9 cellular contexts compared by ENCODE assay signal in the genomic region with DNA sequence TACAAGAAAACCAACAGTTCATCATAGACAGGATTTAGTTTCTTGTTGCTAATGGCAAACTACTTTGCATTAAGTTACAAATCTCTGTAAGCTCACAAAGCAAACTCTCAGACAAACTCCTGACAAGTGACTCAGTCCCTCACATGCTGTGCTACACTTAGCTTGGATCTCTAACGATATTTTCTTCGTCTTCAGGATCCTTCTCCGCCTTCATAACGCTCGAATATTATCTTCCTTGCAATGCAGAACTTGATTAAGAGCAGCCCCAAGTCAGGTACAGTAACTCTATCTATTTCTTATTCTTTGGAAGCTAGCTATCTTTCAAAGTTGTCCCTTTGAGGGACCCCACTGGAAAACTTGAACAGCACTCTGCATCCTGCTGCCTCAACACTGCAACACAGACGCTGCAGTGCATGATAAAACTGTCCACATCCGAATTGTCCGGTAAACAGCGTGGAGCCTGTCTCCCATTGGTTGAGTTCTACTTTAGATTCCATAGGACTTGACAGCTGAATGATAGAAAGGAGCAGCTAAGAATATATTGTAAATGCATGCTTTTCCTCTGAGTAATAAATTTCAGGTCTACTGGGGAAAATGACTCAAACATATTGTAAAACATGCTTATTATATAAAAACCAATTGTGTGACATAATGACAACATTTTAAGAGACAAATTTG.
DNase-seq lines count a peak whose midpoint lies in the region; ATAC-seq and TF ChIP-seq lines count a peak whose summit lies in the region.
"Had no signal": no experiment of that assay in that cellular context is flagged by ENCODE, and none has a peak within 500 bp of the region (broad histone marks: within the 10 kb centered on the region; RNA-seq: fewer than 3 reads in every experiment).

No MANE protein-coding gene starts in this region.

- H3K27ac ChIP-seq in mesendoderm (ENCODE audit: low read depth, low read length): peak overlapping the region; percentile 38
- peak overlapping the region; percentile 72 for H3K27ac ChIP-seq in upper lobe of right lung
- H3K27ac ChIP-seq in CD4-positive, alpha-beta T cell (ENCODE audit: low read depth, low read length): no peak overlapping the region

- peaks cover 38% of the 10 kb centered on the region for H3K27me3 Mint-ChIP-seq in CD4-positive, alpha-beta T cell

- peak overlapping the region; percentile 23 for H3K4me2 ChIP-seq in mesendoderm (ENCODE audit: low read length)

- H3K9me3 ChIP-seq in MG63: no peaks in the 10 kb centered on the region
- H3K9me3 ChIP-seq in upper lobe of right lung: no peaks in the 10 kb centered on the region
- no peaks in the 10 kb centered on the region for H3K9me3 ChIP-seq in CD4-positive, alpha-beta T cell (ENCODE audit: control insufficient read depth, low read length)

- no CpG with 5 or more reads among the region's 9 CpGs for WGBS in mesendoderm (ENCODE audit: extremely low coverage, insufficient coverage, low lambda C conversion rate)

- no peaks in the 10 kb centered on the region for H3K9me3 Mint-ChIP-seq in CD4-positive, alpha-beta T cell

- DNase-seq in MG63 (peak; percentile 65), dermis blood vessel endothelial cell (peak; percentile 89), mesendoderm (peak; percentile 57), upper lobe of right lung (no peak), KG1 (lab: John Stamatoyannopoulos, UW) (no peak), NCI-H187 (lab: John Stamatoyannopoulos, UW) (no peak)
- no peak for DNase-seq in CD4-positive, alpha-beta T cell
- DNase-seq: left colon, NCI-H1092 had no signal

- peak overlapping the region; percentile 47 for H2BK5ac ChIP-seq in mesendoderm (ENCODE audit: low read length)

- H3K56ac ChIP-seq in mesendoderm (ENCODE audit: low read length): peak overlapping the region; percentile 45

- H3K4me1 Mint-ChIP-seq in CD4-positive, alpha-beta T cell (ENCODE audit: low read depth): no peaks in the 10 kb centered on the region

- POLR2A ChIA-PET in CD4-positive, alpha-beta T cell (lab: Charles Lee): interaction anchor here (0.5 to 0.6 kb wide), 2 partner anchors 50 to 142 kb away, joined by 3 read pairs; no protein-coding TSS in a partner anchor

- H3K79me1 ChIP-seq in mesendoderm (ENCODE audit: low read length): peaks cover 2% of the 10 kb centered on the region

- no peak overlapping the region for H4K5ac ChIP-seq in mesendoderm (ENCODE audit: low read length)

- H3K27me3 ChIP-seq in MG63 (no peaks in the 10 kb centered on the region), mesendoderm (ENCODE audit: insufficient read depth, low read length, poor library complexity) (no peaks in the 10 kb centered on the region), upper lobe of right lung (peaks cover 5% of the 10 kb centered on the region)
- H3K27me3 ChIP-seq in CD4-positive, alpha-beta T cell (ENCODE audit: control insufficient read depth, insufficient read depth, low read length): peaks cover 5% of the 10 kb centered on the region

- H3K4me3 ChIP-seq in MG63 (peak overlapping the region; percentile 33), mesendoderm (ENCODE audit: low read length) (no peak overlapping the region), upper lobe of right lung (peak overlapping the region; percentile 33)

- no peak overlapping the region for H2BK15ac ChIP-seq in mesendoderm (replicated peaks; ENCODE audit: low read depth)

- peaks cover 4% of the 10 kb centered on the region for H3K79me2 ChIP-seq in mesendoderm (ENCODE audit: control insufficient read depth, insufficient read depth, low read length)

- H3K4me3 Mint-ChIP-seq in CD4-positive, alpha-beta T cell: no peak overlapping the region

- intact Hi-C loops in upper lobe of right lung (cut with DNase I): no loop called here
- intact Hi-C loops in CD4-positive, alpha-beta T cell (cut with DNase I, micrococcal nuclease): no loop called here

- no peak overlapping the region for H2AK5ac ChIP-seq in mesendoderm (ENCODE audit: low read length)

- H3K4me1 ChIP-seq in mesendoderm (ENCODE audit: control insufficient read depth, low read depth, low read length) (peaks cover 21% of the 10 kb centered on the region), upper lobe of right lung (peaks cover 30% of the 10 kb centered on the region)

- no peak for ATAC-seq in upper lobe of right lung
- ATAC-seq in CD4-positive, alpha-beta T cell (ENCODE audit: poor library complexity): no peak
- ATAC-seq: left colon had no signal

- peak overlapping the region; percentile 24 for H3K9ac ChIP-seq in mesendoderm (ENCODE audit: low read length)

- H3K27ac Mint-ChIP-seq in CD4-positive, alpha-beta T cell: no peak overlapping the region

- no peak overlapping the region for H3K4ac ChIP-seq in mesendoderm (ENCODE audit: low read depth, low read length)

- H4K8ac ChIP-seq in mesendoderm (ENCODE audit: low read depth, low read length): no peak overlapping the region

- H3K18ac ChIP-seq in mesendoderm (ENCODE audit: low read length): peak overlapping the region; percentile 19

- no peaks in the 10 kb centered on the region for H3K36me3 Mint-ChIP-seq in CD4-positive, alpha-beta T cell (ENCODE audit: low read depth)

- H3K23ac ChIP-seq in mesendoderm (ENCODE audit: low read length): no peak overlapping the region

- H2BK120ac ChIP-seq in mesendoderm (ENCODE audit: low read depth, low read length): no peak overlapping the region

- no peak for TF ChIP-seq CTCF in upper lobe of right lung (IDR thresholded peaks at IDR 0.05)
- TF ChIP-seq CTCF in CD4-positive, alpha-beta T cell (IDR thresholded peaks at IDR 0.05): no peak

- CTCF ChIA-PET in CD4-positive, alpha-beta T cell (lab: Charles Lee): no interaction called here

- H3K36me3 ChIP-seq in MG63 (peaks cover 10% of the 10 kb centered on the region; the same call in 1 of the 2 replicates), mesendoderm (ENCODE audit: control insufficient read depth, insufficient read depth, low read length) (no peaks in the 10 kb centered on the region), upper lobe of right lung (no peaks in the 10 kb centered on the region)

Comparison
In these comparisons a context has a peak if more than half of its experiments do, and no peak if none do; other contexts are left out.
1. DNase-seq: peak in MG63 (single experiment), dermis blood vessel endothelial cell (single experiment) and mesendoderm (single experiment); none in upper lobe of right lung (single experiment), CD4-positive, alpha-beta T cell (0 of 10), KG1 (single experiment) and NCI-H187 (0 of 2).